In the genomic region with DNA sequence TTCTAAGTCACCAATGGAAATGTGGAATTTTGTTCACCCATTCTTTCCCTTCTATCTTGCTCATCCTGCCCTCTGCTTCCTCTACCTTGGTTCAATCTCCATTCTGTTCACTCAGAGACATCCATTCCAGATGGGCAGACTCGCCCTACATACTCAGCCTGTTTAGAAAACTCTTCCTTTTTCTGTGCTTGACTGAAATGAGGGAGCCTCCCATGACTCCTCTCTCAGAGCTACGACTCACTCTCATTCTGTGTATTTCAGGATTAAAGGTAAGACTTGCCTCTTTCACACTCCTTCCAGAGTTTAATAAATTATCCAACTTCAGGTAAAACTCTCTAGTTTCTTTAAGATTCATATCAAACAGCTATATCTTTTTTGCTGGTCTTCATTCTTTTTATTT, we compare ENCODE assay signal across 33 cellular contexts.
"Had no signal": no experiment of that assay in that cellular context is flagged by ENCODE, and none has a peak within 500 bp of the region (broad histone marks: within the 10 kb centered on the region; RNA-seq: fewer than 3 reads in every experiment).

No MANE protein-coding gene starts in this region.

- H3K4me1 ChIP-seq: body of pancreas had no signal

- H3K27ac Mint-ChIP-seq: activated CD8-positive, alpha-beta T cell treated with anti-CD3 and anti-CD28 coated beads for 36 hours; activated naive CD4-positive, alpha-beta T cell treated with anti-CD3 and anti-CD28 coated beads, Interleukin-2, amount 50 U/mL, for 24 hours; activated naive CD8-positive, alpha-beta T cell treated with anti-CD3 and anti-CD28 coated beads, Interleukin-2, amount 10 ng/mL, durations not matched to agents 7 days and 5 days; activated T-cell treated with anti-CD3 and anti-CD28 coated beads, Interleukin-2, amount 50 U/mL, for 72 hours; activated T-helper 17 cell treated with anti-CD3 and anti-CD28 coated beads, Interleukin-2, amount 50 U/mL, for 72 hours had no signal

- H3K4me3 Mint-ChIP-seq: activated CD8-positive, alpha-beta T cell treated with anti-CD3 and anti-CD28 coated beads for 36 hours; activated naive CD4-positive, alpha-beta T cell treated with anti-CD3 and anti-CD28 coated beads, Interleukin-2, amount 50 U/mL, for 24 hours; activated naive CD8-positive, alpha-beta T cell treated with anti-CD3 and anti-CD28 coated beads, Interleukin-2, amount 10 ng/mL, durations not matched to agents 7 days and 5 days; activated T-cell treated with anti-CD3 and anti-CD28 coated beads, Interleukin-2, amount 50 U/mL, for 72 hours; activated T-helper 17 cell treated with anti-CD3 and anti-CD28 coated beads, Interleukin-2, amount 50 U/mL, for 72 hours; central memory CD8-positive, alpha-beta T cell had no signal

- H3K9me3 ChIP-seq: body of pancreas had no signal

- H3K36me3 Mint-ChIP-seq: activated naive CD4-positive, alpha-beta T cell treated with anti-CD3 and anti-CD28 coated beads, Interleukin-2, amount 50 U/mL, for 24 hours; activated naive CD8-positive, alpha-beta T cell treated with anti-CD3 and anti-CD28 coated beads, Interleukin-2, amount 10 ng/mL, durations not matched to agents 7 days and 5 days had no signal

- H3K27ac ChIP-seq: body of pancreas, WERI-Rb-1 had no signal

- H3K27me3 ChIP-seq: body of pancreas had no signal

- H3K4me1 Mint-ChIP-seq: activated naive CD4-positive, alpha-beta T cell treated with anti-CD3 and anti-CD28 coated beads, Interleukin-2, amount 50 U/mL, for 24 hours; activated naive CD8-positive, alpha-beta T cell treated with anti-CD3 and anti-CD28 coated beads, Interleukin-2, amount 10 ng/mL, durations not matched to agents 7 days and 5 days; activated T-helper 17 cell treated with anti-CD3 and anti-CD28 coated beads, Interleukin-2, amount 50 U/mL, for 72 hours; central memory CD8-positive, alpha-beta T cell had no signal

- DNase-seq: activated CD4-positive, alpha-beta T cell treated with anti-CD3 and anti-CD28 coated beads for 1 hour; activated CD4-positive, alpha-beta T cell treated with anti-CD3 and anti-CD28 coated beads for 48 hours; activated CD4-positive, alpha-beta T cell treated with anti-CD3 and anti-CD28 coated beads, Interleukin-2, amount 50 U/mL, for 4 hours; activated CD4-positive, CD25-positive, alpha-beta regulatory T cell; activated CD8-positive, alpha-beta T cell treated with anti-CD3 and anti-CD28 coated beads for 36 hours; activated effector memory CD4-positive, alpha-beta T cell treated with anti-CD3 and anti-CD28 coated beads, Interleukin-2, amount 50 U/mL, for 16 hours; activated naive CD4-positive, alpha-beta T cell; activated naive CD8-positive, alpha-beta T cell treated with anti-CD3 and anti-CD28 coated beads, Interleukin-2, amount 10 ng/mL, durations not matched to agents 7 days and 5 days; activated T-cell treated with anti-CD3 and anti-CD28 coated beads, Interleukin-2, amount 50 U/mL, for 1 hour; activated T-cell treated with anti-CD3 and anti-CD28 coated beads, Interleukin-2, amount 50 U/mL, for 72 hours; amygdala; body of pancreas; NCI-H1105; NCI-H1417 treated with DMSO at 0.1 percent for 48 hours; NCI-H187 treated with DMSO at 0.1 percent for 48 hours; NCI-H2081; NCI-H2171 treated with DMSO at 0.1 percent for 48 hours; NCI-H2227 treated with DMSO at 0.1 percent for 48 hours; NCI-H446 treated with DMSO at 0.1 percent for 48 hours; NCI-H524; OCI-M1; RPMI8226; SW 1271; T-helper 1 cell; T-helper 2 cell; T-helper 9 cell; WERI-Rb-1 had no signal

- ATAC-seq: activated CD8-positive, alpha-beta T cell treated with anti-CD3 and anti-CD28 coated beads for 36 hours; activated T-cell treated with anti-CD3 and anti-CD28 coated beads, Interleukin-2, amount 50 U/mL, for 72 hours; activated T-helper 17 cell treated with anti-CD3 and anti-CD28 coated beads, Interleukin-2, amount 50 U/mL, for 72 hours; body of pancreas; K562; Panc1; Right ventricle myocardium inferior had no signal

- H3K4me3 ChIP-seq: body of pancreas, K562 had no signal

- H3K9me3 Mint-ChIP-seq: activated CD8-positive, alpha-beta T cell treated with anti-CD3 and anti-CD28 coated beads for 36 hours; activated T-helper 17 cell treated with anti-CD3 and anti-CD28 coated beads, Interleukin-2, amount 50 U/mL, for 72 hours; central memory CD8-positive, alpha-beta T cell had no signal

- H3K36me3 ChIP-seq: WERI-Rb-1 had no signal
